ENCODE assay signal across 30 cellular contexts in the genomic region with DNA sequence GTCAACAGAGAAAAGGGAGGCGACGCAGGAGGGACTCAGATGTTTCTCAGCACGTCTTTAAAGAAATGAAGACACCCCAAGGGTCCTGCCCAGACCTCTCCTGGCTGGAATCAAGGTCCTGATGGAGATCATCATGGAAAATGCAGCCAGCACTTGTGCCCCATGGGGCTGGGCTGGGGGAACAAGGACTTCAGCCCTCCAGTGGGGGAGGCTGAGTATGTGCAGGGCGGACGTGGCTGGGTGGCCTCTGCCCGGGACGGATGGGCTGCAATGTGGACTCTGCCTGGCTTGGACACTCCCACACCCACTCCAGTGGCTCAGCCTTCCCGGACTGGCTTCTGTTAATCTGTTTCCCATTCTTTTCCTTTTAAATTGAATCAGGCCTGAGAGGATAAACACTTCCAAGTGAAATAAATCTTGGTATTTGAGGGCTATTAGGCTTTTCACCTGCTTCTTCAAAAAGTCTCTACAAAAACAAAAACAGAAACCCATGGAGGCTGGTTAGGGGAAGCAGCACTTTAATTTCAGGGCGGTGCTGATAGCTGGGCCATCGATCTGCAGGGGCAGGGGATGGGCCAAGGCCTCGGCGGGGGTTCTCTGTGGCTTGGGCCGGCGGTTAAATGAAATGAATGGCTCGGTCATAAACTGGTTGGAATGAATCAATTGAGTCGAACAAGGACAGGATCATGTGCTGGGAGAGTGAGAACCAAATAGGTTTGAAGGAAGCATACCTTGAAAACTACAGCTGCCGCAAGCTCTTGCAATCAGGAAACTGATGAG. TPM values are rescaled to one million over a fixed set of nuclear protein-coding genes. Genes with fewer than 3 reads are reported as not detected.
"Had no signal": no experiment of that assay in that cellular context is flagged by ENCODE, and none has a peak within 500 bp of the region (broad histone marks: within the 10 kb centered on the region; RNA-seq: fewer than 3 reads in every experiment).

No MANE protein-coding gene starts in this region.

- H3K36me3 Mint-ChIP-seq: naive B cell; natural killer cell treated with Interleukin-12 subunit alpha and Interleukin-12 subunit beta and Interleukin-15 and Interleukin-18, amount 100 ng/mL, for 72 hours; stimulated activated effector memory CD8-positive, alpha-beta T cell treated with anti-CD3 and anti-CD28 coated beads, Interleukin-12 subunit alpha, Interleukin-12 subunit beta, amount 100 ng/mL, for 72 hours had no signal

- H3K27ac ChIP-seq: coronary artery, esophagus muscularis mucosa, foreskin keratinocyte, gastroesophageal sphincter, heart left ventricle, lower lobe of right lung, neural progenitor cell, ovary, psoas muscle, stomach, thyroid gland, upper lobe of left lung had no signal

- H3K4me3 ChIP-seq: coronary artery, esophagus muscularis mucosa, gastroesophageal sphincter, heart left ventricle, lower lobe of right lung, neural progenitor cell, ovary, psoas muscle, smooth muscle cell, stomach, thyroid gland, upper lobe of left lung had no signal

- H3K4me1 ChIP-seq: esophagus muscularis mucosa, foreskin keratinocyte, gastroesophageal sphincter, heart left ventricle, lower lobe of right lung, psoas muscle, stomach, thyroid gland, upper lobe of left lung had no signal

- H3K4me2 ChIP-seq: neural progenitor cell, smooth muscle cell had no signal

- H3K9me3 ChIP-seq: esophagus muscularis mucosa, gastroesophageal sphincter, heart left ventricle, lower lobe of right lung, ovary, psoas muscle, stomach, thyroid gland, upper lobe of left lung had no signal

- ATAC-seq: foreskin keratinocyte; gastroesophageal sphincter; heart left ventricle; left colon; left ventricle myocardium superior; lower lobe of right lung; psoas muscle; right cardiac atrium; stimulated activated effector memory CD8-positive, alpha-beta T cell treated with anti-CD3 and anti-CD28 coated beads, Interleukin-12 subunit alpha, Interleukin-12 subunit beta, amount 100 ng/mL, for 72 hours had no signal

- H2AFZ ChIP-seq: neural progenitor cell had no signal

- H3K27ac Mint-ChIP-seq: natural killer cell treated with Interleukin-12 subunit alpha and Interleukin-12 subunit beta and Interleukin-15 and Interleukin-18, amount 100 ng/mL, for 72 hours; neural progenitor cell; stimulated activated effector memory CD8-positive, alpha-beta T cell treated with anti-CD3 and anti-CD28 coated beads, Interleukin-12 subunit alpha, Interleukin-12 subunit beta, amount 100 ng/mL, for 72 hours had no signal

- H3K9ac ChIP-seq: neural progenitor cell had no signal

- H3K4me1 Mint-ChIP-seq: naive B cell had no signal

- H3K36me3 ChIP-seq: esophagus muscularis mucosa, gastroesophageal sphincter, heart left ventricle, lower lobe of right lung, neural progenitor cell, ovary, stomach, thyroid gland, upper lobe of left lung had no signal

- H3K27me3 ChIP-seq: foreskin keratinocyte, neural progenitor cell, ovary, stomach, thyroid gland, upper lobe of left lung had no signal

- H3K4me3 Mint-ChIP-seq: natural killer cell treated with Interleukin-12 subunit alpha and Interleukin-12 subunit beta and Interleukin-15 and Interleukin-18, amount 100 ng/mL, for 72 hours; neural progenitor cell; stimulated activated effector memory CD8-positive, alpha-beta T cell treated with anti-CD3 and anti-CD28 coated beads, Interleukin-12 subunit alpha, Interleukin-12 subunit beta, amount 100 ng/mL, for 72 hours had no signal

- DNase-seq: dermis blood vessel endothelial cell; effector memory CD4-positive, alpha-beta T cell; foreskin keratinocyte; heart left ventricle; hippocampal formation; left colon; left ventricle myocardium superior; lower lobe of right lung; naive B cell; nucleus accumbens; ovary; posterior cingulate gyrus; psoas muscle; right cardiac atrium; stimulated activated CD4-positive, alpha-beta T cell treated with anti-CD3 and anti-CD28 coated beads, Interleukin-12 subunit alpha, Interleukin-12 subunit beta, amount 100 ng/mL, for 4 hours; stimulated activated CD4-positive, alpha-beta T cell treated with anti-CD3 and anti-CD28 coated beads, Interleukin-1b, Interleukin-23, amount 100 ng/mL, for 48 hours; stimulated activated CD4-positive, alpha-beta T cell treated with anti-CD3 and anti-CD28 coated beads, Interleukin-4, amount 100 ng/mL, for 24 hours; stimulated activated naive CD4-positive, alpha-beta T cell treated with Interleukin-2 at 50 U/mL for 16 hours; stomach; thyroid gland had no signal

- H3K9me3 Mint-ChIP-seq: natural killer cell treated with Interleukin-12 subunit alpha and Interleukin-12 subunit beta and Interleukin-15 and Interleukin-18, amount 100 ng/mL, for 72 hours; stimulated activated effector memory CD8-positive, alpha-beta T cell treated with anti-CD3 and anti-CD28 coated beads, Interleukin-12 subunit alpha, Interleukin-12 subunit beta, amount 100 ng/mL, for 72 hours had no signal

RNA-seq across cellular contexts. Expression of a gene that starts 51.5 kb away (rescaled TPM):
- total RNA-seq: dermis blood vessel endothelial cell; endothelial cell of umbilical vein; fibroblast of lung; foreskin keratinocyte; natural killer cell treated with Interleukin-12 subunit alpha and Interleukin-12 subunit beta and Interleukin-15 and Interleukin-18, amount 100 ng/mL, for 72 hours had no signal
- polyA plus RNA-seq: endothelial cell of umbilical vein, fibroblast of lung, foreskin keratinocyte had no signal
